ENCODE assay signal across 21 cellular contexts in the genomic region with DNA sequence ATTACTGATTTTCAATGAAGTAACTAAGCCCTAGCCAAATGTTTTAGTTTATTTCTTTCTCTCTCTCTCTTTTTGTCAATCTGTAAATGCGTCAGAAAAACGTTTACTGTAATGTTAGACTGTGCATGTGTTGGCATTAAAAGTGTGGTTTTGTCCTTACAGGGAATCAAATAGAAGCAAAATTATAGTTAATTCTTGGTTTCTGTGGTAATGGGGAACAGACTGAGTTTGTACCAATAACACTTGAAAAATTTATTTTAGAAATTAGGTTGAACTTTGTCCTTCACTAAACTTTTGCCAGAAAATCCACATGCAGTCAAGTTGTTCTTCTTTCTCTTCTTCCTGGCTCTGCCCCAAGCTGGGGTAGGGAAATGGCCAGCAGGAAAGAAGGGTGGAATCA. TPM values are rescaled to one million over a fixed set of nuclear protein-coding genes. Genes with fewer than 3 reads are reported as not detected.
A peak's percentile ranks its signal among the peaks of the same experiment; 100 is the strongest.
DNase-seq lines count a peak whose midpoint lies in the region; ATAC-seq, FAIRE-seq and TF ChIP-seq lines count a peak whose summit lies in the region.
"Had no signal": no experiment of that assay in that cellular context is flagged by ENCODE, and none has a peak within 500 bp of the region (broad histone marks: within the 10 kb centered on the region; RNA-seq: fewer than 3 reads in every experiment).

No MANE protein-coding gene starts in this region.

- H3K36me3 ChIP-seq in DND-41 (ENCODE audit: insufficient read depth, low read length) (no peaks in the 10 kb centered on the region), astrocyte (ENCODE audit: insufficient read depth, low read length) (no peaks in the 10 kb centered on the region), smooth muscle cell (ENCODE audit: low read depth) (no peaks in the 10 kb centered on the region), Karpas-422 (ENCODE audit: insufficient read depth, low read length) (no peaks in the 10 kb centered on the region), WERI-Rb-1 (no peaks in the 10 kb centered on the region)
- H3K36me3 ChIP-seq: SJSA1 had no signal

- H3K4me3 ChIP-seq in DND-41 (ENCODE audit: low read depth in 1 of 2, low read length in 2 of 2) = no peak overlapping the region
- H3K4me3 ChIP-seq in astrocyte (ENCODE audit: insufficient read depth, low read depth, low read length) = no peak overlapping the region
- H3K4me3 ChIP-seq in smooth muscle cell = no peak overlapping the region
- H3K4me3 ChIP-seq in Karpas-422 (ENCODE audit: low read length) = no peak overlapping the region
- H3K4me3 ChIP-seq in WERI-Rb-1 (ENCODE audit: low read depth, low read length) = no peak overlapping the region
- H3K4me3 ChIP-seq: SJSA1 had no signal

- no peaks in the 10 kb centered on the region for H3K27me3 Mint-ChIP-seq in astrocyte (ENCODE audit: low read depth, unreplicated experiment)

- FAIRE-seq in astrocyte (lab: Jason Lieb, UNC) = no peak
- FAIRE-seq: GM19239, H54, RCC 7860 had no signal

- H3K4me1 Mint-ChIP-seq in astrocyte (ENCODE audit: low read depth, unreplicated experiment) = peaks cover 45% of the 10 kb centered on the region

- 76% methylated on average over 2 of the region's 2 CpGs for WGBS in smooth muscle cell (ENCODE audit: low lambda C conversion rate)

- no peak for DNase-seq in DND-41
- no peak for DNase-seq in astrocyte (ENCODE audit: low read depth)
- peak; percentile 77 for DNase-seq in fibroblast of gingiva (ENCODE audit: low read depth)
- no peak for DNase-seq in smooth muscle cell (lab: John Stamatoyannopoulos, UW; ENCODE audit: unreplicated experiment)
- DNase-seq in Karpas-422 = no peak
- DNase-seq in WERI-Rb-1 = no peak
- DNase-seq: DMS53, EL, GF-D8, KBM-7, NCI-H1105 treated with DMSO at 0.1 percent for 48 hours, NCI-H2081 treated with DMSO at 0.1 percent for 48 hours, NCI-H2171 treated with DMSO at 0.1 percent for 48 hours, NCI-H526 had no signal

- peaks cover 10% of the 10 kb centered on the region for H3K9me3 Mint-ChIP-seq in astrocyte (ENCODE audit: unreplicated experiment)

- H3K79me2 ChIP-seq in DND-41 (ENCODE audit: insufficient read depth, low read length) (no peaks in the 10 kb centered on the region), astrocyte (ENCODE audit: insufficient read depth, low read length) (no peaks in the 10 kb centered on the region), smooth muscle cell (ENCODE audit: low read depth) (no peaks in the 10 kb centered on the region), Karpas-422 (ENCODE audit: low read length) (no peaks in the 10 kb centered on the region)

- H3F3A ChIP-seq in smooth muscle cell (ENCODE audit: low read depth) = peaks cover 29% of the 10 kb centered on the region

- TF ChIP-seq CTCF in DND-41 (IDR thresholded peaks at IDR 0.05; ENCODE audit: borderline replicate concordance, extremely low read depth, low read length, poor library complexity, severe bottlenecking) = no peak
- no peak for TF ChIP-seq CTCF in astrocyte (IDR thresholded peaks at IDR 0.05; ENCODE audit: insufficient read depth, low read depth, low read length)
- no peak for TF ChIP-seq CTCF in smooth muscle cell (IDR thresholded peaks at IDR 0.05; ENCODE audit: borderline replicate concordance, insufficient read depth, poor library complexity, severe bottlenecking)
- no peak for TF ChIP-seq CTCF in WERI-Rb-1 (IDR thresholded peaks at IDR 0.05; ENCODE audit: low read depth, low read length)

- H3K4me2 ChIP-seq in DND-41 (ENCODE audit: insufficient read depth, low read length) (no peak overlapping the region; the same call in 1 of the 2 replicates), astrocyte (ENCODE audit: low read length) (no peak overlapping the region), smooth muscle cell (no peak overlapping the region), Karpas-422 (ENCODE audit: low read depth, low read length, poor library complexity, severe bottlenecking) (no peak overlapping the region)

- H3K4me3 Mint-ChIP-seq in astrocyte (ENCODE audit: unreplicated experiment) = no peak overlapping the region

- H3K27ac ChIP-seq in DND-41 (ENCODE audit: low read length) = peak overlapping the region; percentile 71
- H3K27ac ChIP-seq in astrocyte (ENCODE audit: low read depth, low read length) = no peak overlapping the region
- H3K27ac ChIP-seq in smooth muscle cell (ENCODE audit: low read depth) = peak overlapping the region; percentile 90
- H3K27ac ChIP-seq in Karpas-422 (ENCODE audit: low read length) = no peak overlapping the region
- H3K27ac ChIP-seq in WERI-Rb-1 = no peak overlapping the region
- H3K27ac ChIP-seq: C4-2B, SJSA1 had no signal

- peak overlapping the region; percentile 72 for H3K27ac Mint-ChIP-seq in astrocyte (ENCODE audit: unreplicated experiment)

- ATAC-seq in DND-41 (ENCODE audit: insufficient read depth, low read depth) (peak; percentile 46; the same call in 2 of the 3 replicates), GM21737 (IDR thresholded peaks at IDR 0.05; ENCODE audit: unreplicated experiment) (no peak), HG03378 (IDR thresholded peaks at IDR 0.05; ENCODE audit: unreplicated experiment) (no peak)

- H2AFZ ChIP-seq in DND-41 (ENCODE audit: low read depth, low read length) = peak overlapping the region; percentile 38
- H2AFZ ChIP-seq in astrocyte (ENCODE audit: low read depth, low read length) = no peak overlapping the region
- H2AFZ ChIP-seq in smooth muscle cell (ENCODE audit: low read depth) = peak overlapping the region; percentile 5
- H2AFZ ChIP-seq in Karpas-422 (ENCODE audit: low read length) = no peak overlapping the region

- peaks cover 30% of the 10 kb centered on the region for H3K4me1 ChIP-seq in DND-41 (ENCODE audit: insufficient read depth, low read length)
- H3K4me1 ChIP-seq in astrocyte (ENCODE audit: insufficient read depth, low read length) = peaks cover 23% of the 10 kb centered on the region
- peaks cover 38% of the 10 kb centered on the region for H3K4me1 ChIP-seq in smooth muscle cell (ENCODE audit: low read depth)
- no peaks in the 10 kb centered on the region for H3K4me1 ChIP-seq in Karpas-422 (ENCODE audit: low read length)

- peaks cover 3% of the 10 kb centered on the region for H3K36me3 Mint-ChIP-seq in astrocyte (ENCODE audit: low read depth, unreplicated experiment)

- no peaks in the 10 kb centered on the region for H3K9me2 ChIP-seq in Karpas-422 (replicated peaks; ENCODE audit: insufficient read depth, low read length)

- peak overlapping the region; percentile 19; the same call in 1 of the 2 replicates for H3K9ac ChIP-seq in DND-41 (ENCODE audit: low read depth, low read length)
- no peak overlapping the region for H3K9ac ChIP-seq in astrocyte (ENCODE audit: low read length)
- no peak overlapping the region for H3K9ac ChIP-seq in smooth muscle cell (ENCODE audit: low read depth)
- no peak overlapping the region for H3K9ac ChIP-seq in Karpas-422 (ENCODE audit: low read length)

- H3K27me3 ChIP-seq in DND-41 (ENCODE audit: insufficient read depth, low read length, poor library complexity) = no peaks in the 10 kb centered on the region
- no peaks in the 10 kb centered on the region for H3K27me3 ChIP-seq in astrocyte (ENCODE audit: insufficient read depth, low read length)
- H3K27me3 ChIP-seq in smooth muscle cell (ENCODE audit: low read depth) = no peaks in the 10 kb centered on the region
- no peaks in the 10 kb centered on the region for H3K27me3 ChIP-seq in Karpas-422 (ENCODE audit: low read length)
- H3K27me3 ChIP-seq in WERI-Rb-1 (ENCODE audit: insufficient read depth, low read depth, severe bottlenecking) = no peaks in the 10 kb centered on the region
- H3K27me3 ChIP-seq: SJSA1 had no signal

- no peaks in the 10 kb centered on the region for H3K9me3 ChIP-seq in DND-41 (ENCODE audit: insufficient read depth, low read length, severe bottlenecking)
- no peaks in the 10 kb centered on the region for H3K9me3 ChIP-seq in astrocyte (ENCODE audit: insufficient read depth, low read depth, low read length)
- no peaks in the 10 kb centered on the region for H3K9me3 ChIP-seq in smooth muscle cell (replicated peaks; ENCODE audit: low read depth)
- H3K9me3 ChIP-seq in Karpas-422 (ENCODE audit: low read length) = no peaks in the 10 kb centered on the region
- no peaks in the 10 kb centered on the region for H3K9me3 ChIP-seq in WERI-Rb-1 (ENCODE audit: severe bottlenecking)
- H3K9me3 ChIP-seq: SJSA1 had no signal

- no peaks in the 10 kb centered on the region for H4K20me1 ChIP-seq in DND-41 (ENCODE audit: insufficient read depth, low read length)
- H4K20me1 ChIP-seq in astrocyte (ENCODE audit: insufficient read depth, low read length) = no peaks in the 10 kb centered on the region
- no peaks in the 10 kb centered on the region for H4K20me1 ChIP-seq in smooth muscle cell (ENCODE audit: low read depth)
- H4K20me1 ChIP-seq in Karpas-422 (ENCODE audit: insufficient read depth, low read depth, low read length) = no peaks in the 10 kb centered on the region

RNA-seq across cellular contexts. Expression of gene RPS23, which starts 52.8 kb away (rescaled TPM):
- total RNA-seq in astrocyte = 1,547 and 1,683 TPM in 2 replicates
- 2,914 and 3,121 TPM in 2 replicates for total RNA-seq in smooth muscle cell
- 809 and 818 TPM in 2 replicates for polyA plus RNA-seq in smooth muscle cell
- total RNA-seq in Karpas-422 (2014; rRNA removed; shearing (Covaris generic); ENCODE audit: low replicate concordance) = 4,228 and 6,273 TPM in 2 replicates

Comparison
In these comparisons a context has a peak if more than half of its experiments do, and no peak if none do; other contexts are left out.
1. H2AFZ ChIP-seq: peak in DND-41 (single experiment) and smooth muscle cell (single experiment); none in astrocyte (single experiment) and Karpas-422 (single experiment).
2. H3K27ac ChIP-seq: peak in DND-41 (single experiment) and smooth muscle cell (single experiment); none in astrocyte (single experiment), Karpas-422 (single experiment) and WERI-Rb-1 (single experiment).